In the genomic region with DNA sequence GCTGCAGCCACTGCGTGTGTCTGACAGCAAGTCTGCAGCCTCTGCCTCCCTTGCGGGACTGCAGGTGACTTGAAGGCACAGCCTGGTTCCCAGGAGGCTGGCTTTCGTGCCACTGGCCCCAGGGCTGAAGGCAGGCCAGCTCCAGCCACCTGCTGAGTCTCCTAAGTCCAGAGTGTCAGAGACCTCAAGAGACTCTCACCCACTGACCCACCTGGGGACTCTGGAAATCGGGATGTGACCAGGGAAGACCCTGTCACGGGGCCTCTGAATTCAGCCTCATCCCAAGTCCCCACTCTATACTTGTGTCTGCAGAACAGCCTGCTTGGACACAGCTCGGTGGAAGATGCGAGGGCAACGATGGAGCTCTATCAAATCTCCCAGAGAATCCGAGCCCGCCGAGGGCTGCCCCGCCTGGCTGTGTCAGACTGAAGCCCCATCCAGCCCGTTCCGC, we compare ENCODE assay signal across 21 cellular contexts. TPM values are rescaled to one million over a fixed set of nuclear protein-coding genes. Genes with fewer than 3 reads are reported as not detected.
DNase-seq lines count a peak whose midpoint lies in the region; ATAC-seq and TF ChIP-seq lines count a peak whose summit lies in the region.
"Had no signal": no experiment of that assay in that cellular context is flagged by ENCODE, and none has a peak within 500 bp of the region (broad histone marks: within the 10 kb centered on the region; RNA-seq: fewer than 3 reads in every experiment).

No MANE protein-coding gene starts in this region.

- POLR2A ChIA-PET in CD4-positive, alpha-beta memory T cell (lab: Charles Lee; ENCODE audit: partially characterized antibody), result interaction anchor here (2.1 to 9.2 kb wide), 2 partner anchors 28 to 33 kb away, joined by 13 to 113 read pairs; no protein-coding TSS in a partner anchor

- ATAC-seq in central memory CD8-positive, alpha-beta T cell (replicated peaks; ENCODE audit: extremely low read depth, poor library complexity, severe bottlenecking), result no peak
- no peak for ATAC-seq in HG03342 (IDR thresholded peaks at IDR 0.05; ENCODE audit: unreplicated experiment)
- ATAC-seq: activated CD4-positive, CD25-positive, alpha-beta regulatory T cell treated with anti-CD3 and anti-CD28 coated beads, Interleukin-2, amount 50 U/mL, for 24 hours; natural killer cell treated with Interleukin-12 subunit alpha and Interleukin-12 subunit beta and Interleukin-15 and Interleukin-18, amount 100 ng/mL, for 72 hours had no signal

- H3K9me3 ChIP-seq in CD4-positive, alpha-beta memory T cell (ENCODE audit: control insufficient read depth in 1 of 2, low read length in 2 of 2), result no peaks in the 10 kb centered on the region
- H3K9me3 ChIP-seq: Caco-2, thyroid gland had no signal

- no peak for DNase-seq in CD4-positive, alpha-beta memory T cell
- peak in 1 of 2 donors; percentile 11 for DNase-seq in central memory CD8-positive, alpha-beta T cell (ENCODE audit: low spot score in 2 of 2)
- DNase-seq in posterior vena cava (ENCODE audit: low spot score), result peak; percentile 61
- DNase-seq in COLO668 (lab: John Stamatoyannopoulos, UW; ENCODE audit: unreplicated experiment), result no peak
- DNase-seq in amygdala (lab: John Stamatoyannopoulos, UW), result no peak
- DNase-seq: activated gamma-delta T cell, Caco-2, DMS79 treated with DMSO at 0.1 percent for 48 hours, MV-4-11, NCI-H2171 treated with DMSO at 0.1 percent for 48 hours, NCI-H69, RPMI8226, T1000, thyroid gland had no signal

- TF ChIP-seq POLR2A in GM15510 (IDR thresholded peaks at IDR 0.05; ENCODE audit: borderline replicate concordance, extremely low read depth, insufficient read length), result peak; percentile 8

- H3K27ac ChIP-seq in CD4-positive, alpha-beta memory T cell (ENCODE audit: low read depth, low read length), result peak overlapping the region; percentile 8
- H3K27ac ChIP-seq: KMS-11, SK-N-MC, thyroid gland had no signal

- no peaks in the 10 kb centered on the region for H3K27me3 ChIP-seq in CD4-positive, alpha-beta memory T cell (ENCODE audit: insufficient read depth, low read length)
- H3K27me3 ChIP-seq: thyroid gland had no signal

- peaks cover 73% of the 10 kb centered on the region for H3K4me1 ChIP-seq in CD4-positive, alpha-beta memory T cell (ENCODE audit: insufficient read depth, low read length)
- H3K4me1 ChIP-seq: Caco-2, thyroid gland had no signal

- H3K4me3 ChIP-seq in CD4-positive, alpha-beta memory T cell (ENCODE audit: low read length in 2 of 2), result no peak overlapping the region
- H3K4me3 ChIP-seq: SK-N-MC, thyroid gland had no signal

- peaks cover 45 to 91% (median 63%) of the 10 kb centered on the region in 4 donors for H3K4me1 Mint-ChIP-seq in CD4-positive, alpha-beta memory T cell
- H3K4me1 Mint-ChIP-seq in central memory CD8-positive, alpha-beta T cell, result peaks cover 44% of the 10 kb centered on the region

- H3K27ac Mint-ChIP-seq in CD4-positive, alpha-beta memory T cell, result peak overlapping the region; percentile 17 to 90 (median 81)
- peak overlapping the region; percentile 58 for H3K27ac Mint-ChIP-seq in central memory CD8-positive, alpha-beta T cell (ENCODE audit: low read depth)
- H3K27ac Mint-ChIP-seq: dendritic cell treated with granulocyte-macrophage colony-stimulating factor and Interleukin-4, amounts not matched to agents 40 ng/mL and 50 ng/mL, for 4 days had no signal

- peaks cover 5% of the 10 kb centered on the region for H3K36me3 ChIP-seq in CD4-positive, alpha-beta memory T cell (ENCODE audit: insufficient read depth, low read length)
- H3K36me3 ChIP-seq: thyroid gland had no signal

- intact Hi-C loops in CD4-positive, alpha-beta memory T cell (cut with micrococcal nuclease), result no loop called here
- intact Hi-C loops in posterior vena cava (cut with DNase I), result loop anchor here in 1 of 2 donors (5.0 kb wide), 1 partner anchor 177 kb away; no protein-coding TSS in a partner anchor

- H3K4me3 Mint-ChIP-seq in CD4-positive, alpha-beta memory T cell, result peak overlapping the region in 4 of 8 donors; percentile 61 to 84 (median 71)
- H3K4me3 Mint-ChIP-seq in central memory CD8-positive, alpha-beta T cell, result no peak overlapping the region
- H3K4me3 Mint-ChIP-seq: dendritic cell treated with granulocyte-macrophage colony-stimulating factor and Interleukin-4, amounts not matched to agents 40 ng/mL and 50 ng/mL, for 4 days; natural killer cell treated with Interleukin-12 subunit alpha and Interleukin-12 subunit beta and Interleukin-15 and Interleukin-18, amount 100 ng/mL, for 72 hours had no signal

- H3K36me3 Mint-ChIP-seq in CD4-positive, alpha-beta memory T cell, result peaks cover 20 to 40% of the 10 kb centered on the region in 2 donors
- H3K36me3 Mint-ChIP-seq in central memory CD8-positive, alpha-beta T cell (ENCODE audit: insufficient read depth), result peaks cover 15% of the 10 kb centered on the region
- H3K36me3 Mint-ChIP-seq: natural killer cell treated with Interleukin-12 subunit alpha and Interleukin-12 subunit beta and Interleukin-15 and Interleukin-18, amount 100 ng/mL, for 72 hours had no signal

- CTCF ChIA-PET in CD4-positive, alpha-beta memory T cell (lab: Charles Lee; ENCODE audit: partially characterized antibody), result interaction anchor here (1.0 to 9.8 kb wide), 5 partner anchors 8 to 33 kb away, joined by 4 to 95 read pairs (median 13); no protein-coding TSS in a partner anchor

- no peaks in the 10 kb centered on the region for H3K9me3 Mint-ChIP-seq in CD4-positive, alpha-beta memory T cell
- no peaks in the 10 kb centered on the region for H3K9me3 Mint-ChIP-seq in central memory CD8-positive, alpha-beta T cell
- H3K9me3 Mint-ChIP-seq: dendritic cell treated with granulocyte-macrophage colony-stimulating factor and Interleukin-4, amounts not matched to agents 40 ng/mL and 50 ng/mL, for 4 days; natural killer cell treated with Interleukin-12 subunit alpha and Interleukin-12 subunit beta and Interleukin-15 and Interleukin-18, amount 100 ng/mL, for 72 hours had no signal

- H3K27me3 Mint-ChIP-seq in CD4-positive, alpha-beta memory T cell, result no peaks in the 10 kb centered on the region
- H3K27me3 Mint-ChIP-seq in central memory CD8-positive, alpha-beta T cell, result no peaks in the 10 kb centered on the region
- H3K27me3 Mint-ChIP-seq: dendritic cell treated with granulocyte-macrophage colony-stimulating factor and Interleukin-4, amounts not matched to agents 40 ng/mL and 50 ng/mL, for 4 days; natural killer cell treated with Interleukin-12 subunit alpha and Interleukin-12 subunit beta and Interleukin-15 and Interleukin-18, amount 100 ng/mL, for 72 hours had no signal

RNA-seq across cellular contexts. Expression of a gene that starts 16.3 kb away (rescaled TPM):
- 100 to 1,000 TPM; 144 to 153 TPM for total RNA-seq in CD4-positive, alpha-beta memory T cell
- polyA plus RNA-seq in CD4-positive, alpha-beta memory T cell, result 100 to 1,000 TPM; 494 to 667 TPM
- total RNA-seq in posterior vena cava, result 1 to 10 TPM; 6.9 to 7.4 TPM

RNA-seq across cellular contexts. Expression of a gene that starts 34.0 kb away (rescaled TPM):
- 10 to 100 TPM; 54.5 to 56.8 TPM for total RNA-seq in CD4-positive, alpha-beta memory T cell
- 10 to 100 TPM; 33.2 to 35.8 TPM for polyA plus RNA-seq in CD4-positive, alpha-beta memory T cell
- 10 to 100 TPM; 12.2 to 24.3 TPM for total RNA-seq in posterior vena cava

Comparison
In these comparisons a context has a peak if more than half of its experiments do, and no peak if none do; other contexts are left out.
1. RNA of a gene that starts 16.3 kb away (total RNA-seq): 144 to 153 TPM in CD4-positive, alpha-beta memory T cell; 6.9 to 7.4 TPM in posterior vena cava; every median in the first group is over 10 times any median in the second.